ENCODE assay signal across 14 cellular contexts in the genomic region with DNA sequence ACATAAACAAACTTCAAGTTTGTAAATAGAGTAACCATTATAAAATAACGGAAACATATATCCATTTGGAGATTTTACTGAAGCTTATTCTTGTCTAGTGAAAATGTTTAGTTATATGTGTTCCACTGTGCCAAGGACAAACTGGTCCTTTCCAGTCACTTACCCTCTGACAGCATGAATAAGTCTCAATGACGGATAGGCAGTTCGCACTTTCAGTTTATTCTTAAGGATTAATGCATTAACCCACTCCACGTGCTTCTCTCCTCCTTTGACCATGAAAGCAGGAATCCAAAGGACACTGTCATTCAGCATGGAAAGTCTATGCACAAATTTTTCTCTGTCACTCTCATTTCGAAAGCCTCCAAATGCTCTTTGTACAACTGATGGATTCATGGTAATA. TPM values are rescaled to one million over a fixed set of nuclear protein-coding genes. Genes with fewer than 3 reads are reported as not detected.
A peak's percentile ranks its signal among the peaks of the same experiment; 100 is the strongest.
DNase-seq lines count a peak whose midpoint lies in the region; ATAC-seq and TF ChIP-seq lines count a peak whose summit lies in the region.
"Had no signal": no experiment of that assay in that cellular context is flagged by ENCODE, and none has a peak within 500 bp of the region (broad histone marks: within the 10 kb centered on the region; RNA-seq: fewer than 3 reads in every experiment).

No MANE protein-coding gene starts in this region.

- intact Hi-C loops in activated CD4-positive, alpha-beta T cell treated with anti-CD3 and anti-CD28 coated beads for 36 hours (cut with DNase I, micrococcal nuclease) = no loop called here

- no peaks in the 10 kb centered on the region for H3K27me3 Mint-ChIP-seq in activated CD4-positive, alpha-beta T cell treated with anti-CD3 and anti-CD28 coated beads for 36 hours
- no peaks in the 10 kb centered on the region for H3K27me3 Mint-ChIP-seq in naive B cell

- CTCF ChIA-PET in activated CD4-positive, alpha-beta T cell treated with anti-CD3 and anti-CD28 coated beads for 36 hours (lab: Charles Lee) = interaction anchor here (1.1 to 4.2 kb wide), 2 partner anchors 11 to 45 kb away, joined by 3 to 28 read pairs; a partner anchor contains a TSS

- H3K4me2 ChIP-seq in OCI-LY3 (ENCODE audit: low read length) = peak overlapping the region; percentile 79

- no peaks in the 10 kb centered on the region for H3K9me3 Mint-ChIP-seq in activated CD4-positive, alpha-beta T cell treated with anti-CD3 and anti-CD28 coated beads for 36 hours (ENCODE audit: low read depth)
- H3K9me3 Mint-ChIP-seq in naive B cell = no peaks in the 10 kb centered on the region
- H3K9me3 Mint-ChIP-seq: activated naive CD4-positive, alpha-beta T cell treated with anti-CD3 and anti-CD28 coated beads for 36 hours had no signal

- H3K9ac ChIP-seq in OCI-LY3 (ENCODE audit: low read length) = peak overlapping the region; percentile 37

- DNase-seq in activated CD4-positive, alpha-beta T cell treated with anti-CD3 and anti-CD28 coated beads for 36 hours = no peak
- DNase-seq in activated CD4-positive, alpha-beta T cell treated with anti-CD3 and anti-CD28 coated beads, Interleukin-2, amount 50 U/mL, for 1 hour = no peak
- no peak for DNase-seq in GM06990 (ENCODE audit: extremely low read depth, insufficient read length)
- no peak for DNase-seq in naive B cell
- no peak for DNase-seq in coronary artery (ENCODE audit: low spot score)
- no peak for DNase-seq in mucosa of gallbladder (ENCODE audit: low spot score)
- no peak for DNase-seq in DMS79 (lab: John Stamatoyannopoulos, UW)
- DNase-seq: activated naive CD4-positive, alpha-beta T cell treated with anti-CD3 and anti-CD28 coated beads for 36 hours; COR-L47; stimulated activated CD4-positive, alpha-beta T cell treated with anti-CD3 and anti-CD28 coated beads, Interleukin-4, amount 100 ng/mL, for 24 hours; upper lobe of left lung had no signal

- H3K27ac Mint-ChIP-seq in activated CD4-positive, alpha-beta T cell treated with anti-CD3 and anti-CD28 coated beads for 36 hours = peak overlapping the region; percentile 34
- peak overlapping the region in 4 of 6 donors; percentile 36 to 83 (median 72) for H3K27ac Mint-ChIP-seq in naive B cell
- H3K27ac Mint-ChIP-seq: activated naive CD4-positive, alpha-beta T cell treated with anti-CD3 and anti-CD28 coated beads for 36 hours had no signal

- H3K4me3 ChIP-seq in GM06990 (replicated peaks; ENCODE audit: low read depth, low read length) (peak overlapping the region; percentile 48), OCI-LY3 (ENCODE audit: low read length) (peak overlapping the region; percentile 55), coronary artery (no peak overlapping the region)
- H3K4me3 ChIP-seq: K562, upper lobe of left lung had no signal

- H3K36me3 ChIP-seq in GM06990 (ENCODE audit: control insufficient read depth, insufficient read depth, low read length) (no peaks in the 10 kb centered on the region), OCI-LY3 (replicated peaks; ENCODE audit: low read depth, low read length) (peaks cover 17% of the 10 kb centered on the region)
- H3K36me3 ChIP-seq: upper lobe of left lung had no signal

- peak overlapping the region; percentile 91 for H3K27ac ChIP-seq in OCI-LY3 (ENCODE audit: low read length)
- no peak overlapping the region for H3K27ac ChIP-seq in coronary artery
- H3K27ac ChIP-seq: upper lobe of left lung had no signal

- no peak overlapping the region for H2AFZ ChIP-seq in OCI-LY3 (ENCODE audit: low read depth, low read length)

- TF ChIP-seq CTCF in GM06990 (IDR thresholded peaks at IDR 0.05; ENCODE audit: insufficient read depth, low read length, poor library complexity, severe bottlenecking) (no peak), OCI-LY3 (IDR thresholded peaks at IDR 0.05; ENCODE audit: low read depth, low read length) (no peak), coronary artery (IDR thresholded peaks at IDR 0.05) (no peak)

- H3K4me1 ChIP-seq in OCI-LY3 (ENCODE audit: low read length) = peaks cover 64% of the 10 kb centered on the region

- H4K20me1 ChIP-seq in OCI-LY3 (ENCODE audit: insufficient read depth, low read length) = no peaks in the 10 kb centered on the region

- H3K36me3 Mint-ChIP-seq in activated CD4-positive, alpha-beta T cell treated with anti-CD3 and anti-CD28 coated beads for 36 hours (ENCODE audit: low read depth) = peaks cover 49% of the 10 kb centered on the region
- H3K36me3 Mint-ChIP-seq in naive B cell = peaks cover 8 to 9% of the 10 kb centered on the region in 2 donors

- H3K4me3 Mint-ChIP-seq in activated CD4-positive, alpha-beta T cell treated with anti-CD3 and anti-CD28 coated beads for 36 hours = no peak overlapping the region
- peak overlapping the region in 3 of 8 donors; percentile 36 to 63 (median 61) for H3K4me3 Mint-ChIP-seq in naive B cell
- H3K4me3 Mint-ChIP-seq: activated naive CD4-positive, alpha-beta T cell treated with anti-CD3 and anti-CD28 coated beads for 36 hours had no signal

- H3K9me3 ChIP-seq in OCI-LY3 (ENCODE audit: insufficient read depth, low read length) = no peaks in the 10 kb centered on the region
- H3K9me3 ChIP-seq: upper lobe of left lung had no signal

- peaks cover 66% of the 10 kb centered on the region for H3K4me1 Mint-ChIP-seq in activated CD4-positive, alpha-beta T cell treated with anti-CD3 and anti-CD28 coated beads for 36 hours
- H3K4me1 Mint-ChIP-seq in naive B cell = peaks cover 27 to 57% (median 42%) of the 10 kb centered on the region in 3 donors

- POLR2A ChIA-PET in activated CD4-positive, alpha-beta T cell treated with anti-CD3 and anti-CD28 coated beads for 36 hours (lab: Charles Lee) = interaction anchor here (1.4 kb wide), 1 partner anchor 46 kb away, joined by 5 read pairs; no protein-coding TSS in a partner anchor

- ATAC-seq in activated CD4-positive, alpha-beta T cell treated with anti-CD3 and anti-CD28 coated beads for 36 hours = no peak
- ATAC-seq in naive B cell (ENCODE audit: low read depth in 2 of 2) = no peak
- ATAC-seq: K562, Right ventricle myocardium inferior had no signal

- H3K79me2 ChIP-seq in OCI-LY3 (ENCODE audit: low read length) = peaks cover 43% of the 10 kb centered on the region

- H3K27me3 ChIP-seq in GM06990 (replicated peaks; ENCODE audit: control insufficient read depth, insufficient read depth, low read length) (no peaks in the 10 kb centered on the region), OCI-LY3 (ENCODE audit: low read depth, low read length) (no peaks in the 10 kb centered on the region)
- H3K27me3 ChIP-seq: upper lobe of left lung had no signal

RNA-seq across cellular contexts. Expression of a gene that starts 47.1 kb away (rescaled TPM):
- total RNA-seq in activated CD4-positive, alpha-beta T cell treated with anti-CD3 and anti-CD28 coated beads for 36 hours = 10 to 100 TPM; 31.7 to 32.0 TPM
- polyA plus RNA-seq in naive B cell (ENCODE audit: low read depth in 6 of 6) = 10 to 100 TPM; 15.3 to 29.7 (median 22.0) TPM
- total RNA-seq in mucosa of gallbladder = 9.4 TPM
